In the genomic region with DNA sequence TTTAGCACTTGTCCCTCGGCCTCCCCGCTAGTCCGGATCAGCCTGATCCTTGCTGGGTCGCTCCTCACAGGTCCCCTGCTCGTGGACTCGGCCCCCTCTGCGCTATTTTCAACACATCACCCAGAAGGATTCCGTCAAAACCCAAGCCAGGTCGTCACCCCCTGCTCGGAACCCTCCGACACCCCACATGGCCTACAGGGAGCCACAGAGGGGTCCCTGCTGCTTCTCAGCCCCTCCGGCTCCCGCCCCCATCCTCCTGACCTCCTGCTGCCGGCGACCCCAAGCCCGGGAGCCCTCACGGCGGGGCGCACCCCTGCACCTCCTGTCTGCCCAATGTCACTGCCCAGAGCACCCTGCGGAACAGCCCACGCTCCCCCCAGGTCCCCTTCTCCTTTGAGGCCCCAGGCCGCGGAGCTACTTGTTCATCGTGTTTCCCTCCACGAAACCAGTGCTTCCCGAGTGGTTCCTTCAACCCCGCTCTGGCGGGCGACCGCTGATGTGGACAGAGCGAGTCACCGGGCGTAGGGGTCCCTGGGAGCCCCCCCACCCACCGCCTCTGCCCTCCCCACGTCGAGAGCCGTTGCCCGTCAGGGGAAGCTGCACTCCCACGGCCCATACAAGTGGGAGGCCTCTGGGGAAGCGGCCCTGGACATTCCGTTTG, we compare ENCODE assay signal across 9 cellular contexts. TPM values are rescaled to one million over a fixed set of nuclear protein-coding genes. Genes with fewer than 3 reads are reported as not detected.
A peak's percentile ranks its signal among the peaks of the same experiment; 100 is the strongest.
DNase-seq lines count a peak whose midpoint lies in the region; ATAC-seq and TF ChIP-seq lines count a peak whose summit lies in the region.
"Had no signal": no experiment of that assay in that cellular context is flagged by ENCODE, and none has a peak within 500 bp of the region (broad histone marks: within the 10 kb centered on the region; RNA-seq: fewer than 3 reads in every experiment).

No MANE protein-coding gene starts in this region.

- peaks cover 36% of the 10 kb centered on the region for H3K79me2 ChIP-seq in fibroblast of lung (ENCODE audit: control insufficient read depth, insufficient read depth, low read length)

- H3K4me2 ChIP-seq in fibroblast of lung (ENCODE audit: extremely low read depth, insufficient read depth, low read length): peak overlapping the region; percentile 73

- peaks cover 0 to 19% (median 0%) of the 10 kb centered on the region in 4 donors for H3K4me1 ChIP-seq in Peyer's patch
- peaks cover 25% of the 10 kb centered on the region for H3K4me1 ChIP-seq in fibroblast of lung (ENCODE audit: control insufficient read depth, extremely low read depth, insufficient read depth, low read length)
- peaks cover 26% of the 10 kb centered on the region for H3K4me1 ChIP-seq in muscle layer of colon (ENCODE audit: insufficient read depth, low read length)
- peaks cover 3 to 25% (median 13%) of the 10 kb centered on the region in 4 donors for H3K4me1 ChIP-seq in transverse colon
- no peaks in the 10 kb centered on the region for H3K4me1 ChIP-seq in CD4-positive, alpha-beta memory T cell (ENCODE audit: insufficient read depth, low read length)

- H3K9me3 ChIP-seq in Peyer's patch (no peaks in the 10 kb centered on the region), fibroblast of lung (ENCODE audit: control insufficient read depth, insufficient read depth, low read depth, low read length) (no peaks in the 10 kb centered on the region), muscle layer of colon (ENCODE audit: low read length) (no peaks in the 10 kb centered on the region), transverse colon (no peaks in the 10 kb centered on the region)
- H3K9me3 ChIP-seq in CD4-positive, alpha-beta memory T cell (ENCODE audit: control insufficient read depth in 1 of 2, low read length in 2 of 2): no peaks in the 10 kb centered on the region

- peaks cover 4% of the 10 kb centered on the region for H3K27me3 Mint-ChIP-seq in activated T-cell treated with anti-CD3 and anti-CD28 coated beads, Interleukin-2, amount 50 U/mL, for 24 hours
- H3K27me3 Mint-ChIP-seq in CD4-positive, alpha-beta memory T cell: peaks cover 0 to 3% of the 10 kb centered on the region in 2 donors

- peak overlapping the region; percentile 43 to 60 (median 54) for H3K4me3 ChIP-seq in Peyer's patch
- H3K4me3 ChIP-seq in fibroblast of lung (replicated peaks in 1 of 4; ENCODE audit: control extremely low read depth in 1 of 4, insufficient read depth in 1 of 4, low read depth in 3 of 4, low read length in 4 of 4): peak overlapping the region in 2 of 4 experiments; percentile 89 to 98
- peak overlapping the region; percentile 56 to 96 for H3K4me3 ChIP-seq in muscle layer of colon (ENCODE audit: low read depth in 1 of 2, low read length in 2 of 2)
- peak overlapping the region; percentile 56 to 89 (median 58) for H3K4me3 ChIP-seq in transverse colon
- H3K4me3 ChIP-seq in CD4-positive, alpha-beta memory T cell (ENCODE audit: low read length in 2 of 2): no peak overlapping the region

- no peak for ATAC-seq in GM21576 (IDR thresholded peaks at IDR 0.05; ENCODE audit: unreplicated experiment)

- TF ChIP-seq EP300 in transverse colon (IDR thresholded peaks at IDR 0.05; ENCODE audit: low read depth): no peak

- H3K36me3 ChIP-seq in Peyer's patch: no peaks in the 10 kb centered on the region
- H3K36me3 ChIP-seq in fibroblast of lung (ENCODE audit: control insufficient read depth, insufficient read depth, low read length): peaks cover 3% of the 10 kb centered on the region
- peaks cover 26% of the 10 kb centered on the region for H3K36me3 ChIP-seq in muscle layer of colon (ENCODE audit: insufficient read depth, low read length)
- no peaks in the 10 kb centered on the region for H3K36me3 ChIP-seq in transverse colon
- no peaks in the 10 kb centered on the region for H3K36me3 ChIP-seq in CD4-positive, alpha-beta memory T cell (ENCODE audit: insufficient read depth, low read length)

- no peak overlapping the region for H3K4me3 Mint-ChIP-seq in activated T-cell treated with anti-CD3 and anti-CD28 coated beads, Interleukin-2, amount 50 U/mL, for 24 hours
- H3K4me3 Mint-ChIP-seq in CD4-positive, alpha-beta memory T cell: peak overlapping the region in 1 of 8 donors; percentile 23
- H3K4me3 Mint-ChIP-seq: activated naive CD4-positive, alpha-beta T cell treated with anti-CD3 and anti-CD28 coated beads, Interleukin-2, amount 10 ng/mL, durations not matched to agents 7 days and 5 days had no signal

- CTCF ChIA-PET in CD4-positive, alpha-beta memory T cell (lab: Charles Lee; ENCODE audit: partially characterized antibody): no interaction called here

- intact Hi-C loops in transverse colon (cut with DNase I; ENCODE audit: low total_unique reads): loop anchor here (5.0 kb wide), 1 partner anchor 78 kb away; no protein-coding TSS in a partner anchor
- intact Hi-C loops in CD4-positive, alpha-beta memory T cell (cut with micrococcal nuclease): no loop called here

- WGBS in transverse colon (ENCODE audit: low coverage in 1 of 2), 2 donors: 53 to 64% methylated on average over 7 to 37 of the region's 41 CpGs

- in situ Hi-C loops in transverse colon (cut with MboI; ENCODE audit: low pct_ligation_motif_present in 1 of 4, low pct_unique_long_range_greater_than_20kb in 1 of 4, low sequenced_read_pairs in 3 of 4): no loop called here

- no peaks in the 10 kb centered on the region for H3K36me3 Mint-ChIP-seq in activated T-cell treated with anti-CD3 and anti-CD28 coated beads, Interleukin-2, amount 50 U/mL, for 24 hours (ENCODE audit: low read depth)
- no peaks in the 10 kb centered on the region for H3K36me3 Mint-ChIP-seq in CD4-positive, alpha-beta memory T cell
- H3K36me3 Mint-ChIP-seq: activated naive CD4-positive, alpha-beta T cell treated with anti-CD3 and anti-CD28 coated beads, Interleukin-2, amount 10 ng/mL, durations not matched to agents 7 days and 5 days had no signal

- peak overlapping the region; percentile 91 for H3K9ac ChIP-seq in fibroblast of lung (ENCODE audit: insufficient read depth, low read length)
- peak overlapping the region; percentile 39 for H3K9ac ChIP-seq in muscle layer of colon (ENCODE audit: low read length)

- TF ChIP-seq CTCF in Peyer's patch (IDR thresholded peaks at IDR 0.05): no peak
- no peak for TF ChIP-seq CTCF in fibroblast of lung (conservative IDR thresholded peaks at IDR 0.05 in 1 of 2, IDR thresholded peaks at IDR 0.05 in 1 of 2; ENCODE audit: low read depth in 1 of 2, low read length in 2 of 2)
- no peak for TF ChIP-seq CTCF in transverse colon (IDR thresholded peaks at IDR 0.05)

- no peak for TF ChIP-seq POLR2A in Peyer's patch (IDR thresholded peaks at IDR 0.05)
- no peak for TF ChIP-seq POLR2A in transverse colon (IDR thresholded peaks at IDR 0.05)

- H3K27me3 ChIP-seq in Peyer's patch: no peaks in the 10 kb centered on the region
- H3K27me3 ChIP-seq in fibroblast of lung (ENCODE audit: control insufficient read depth, insufficient read depth, low read length): no peaks in the 10 kb centered on the region
- no peaks in the 10 kb centered on the region for H3K27me3 ChIP-seq in muscle layer of colon (ENCODE audit: control insufficient read depth in 1 of 2, insufficient read depth in 2 of 2, low read length in 2 of 2)
- H3K27me3 ChIP-seq in transverse colon: no peaks in the 10 kb centered on the region
- no peaks in the 10 kb centered on the region for H3K27me3 ChIP-seq in CD4-positive, alpha-beta memory T cell (ENCODE audit: insufficient read depth, low read length)

- peak overlapping the region; percentile 24 for H2AFZ ChIP-seq in fibroblast of lung (ENCODE audit: low read length)

- DNase-seq in Peyer's patch (no peak), fibroblast of lung (ENCODE audit: low read depth in 2 of 2) (no peak), transverse colon (no peak), RPMI8226 (no peak)
- no peak for DNase-seq in activated T-cell treated with anti-CD3 and anti-CD28 coated beads, Interleukin-2, amount 50 U/mL, for 24 hours
- no peak for DNase-seq in CD4-positive, alpha-beta memory T cell

- H3K4me1 Mint-ChIP-seq in activated T-cell treated with anti-CD3 and anti-CD28 coated beads, Interleukin-2, amount 50 U/mL, for 24 hours (ENCODE audit: low read depth): no peaks in the 10 kb centered on the region
- H3K4me1 Mint-ChIP-seq in CD4-positive, alpha-beta memory T cell: no peaks in the 10 kb centered on the region
- H3K4me1 Mint-ChIP-seq: activated naive CD4-positive, alpha-beta T cell treated with anti-CD3 and anti-CD28 coated beads, Interleukin-2, amount 10 ng/mL, durations not matched to agents 7 days and 5 days had no signal

- POLR2A ChIA-PET in CD4-positive, alpha-beta memory T cell (lab: Charles Lee; ENCODE audit: partially characterized antibody): no interaction called here

- no peaks in the 10 kb centered on the region for H4K20me1 ChIP-seq in fibroblast of lung (ENCODE audit: control insufficient read depth, extremely low read depth, insufficient read depth, low read length)

- H3K27ac ChIP-seq in Peyer's patch (peak overlapping the region; percentile 69 to 87 (median 82)), fibroblast of lung (ENCODE audit: insufficient read depth, low read length) (peak overlapping the region; percentile 29), muscle layer of colon (ENCODE audit: low read depth, low read length) (peak overlapping the region; percentile 96), transverse colon (peak overlapping the region; percentile 80 to 99 (median 90))
- H3K27ac ChIP-seq in CD4-positive, alpha-beta memory T cell (ENCODE audit: low read depth, low read length): no peak overlapping the region

- H3K27ac Mint-ChIP-seq in activated T-cell treated with anti-CD3 and anti-CD28 coated beads, Interleukin-2, amount 50 U/mL, for 24 hours: no peak overlapping the region
- H3K27ac Mint-ChIP-seq in CD4-positive, alpha-beta memory T cell: peak overlapping the region in 1 of 7 donors; percentile 43
- H3K27ac Mint-ChIP-seq: activated naive CD4-positive, alpha-beta T cell treated with anti-CD3 and anti-CD28 coated beads, Interleukin-2, amount 10 ng/mL, durations not matched to agents 7 days and 5 days had no signal

- H3K9me3 Mint-ChIP-seq in activated T-cell treated with anti-CD3 and anti-CD28 coated beads, Interleukin-2, amount 50 U/mL, for 24 hours: no peaks in the 10 kb centered on the region
- H3K9me3 Mint-ChIP-seq in CD4-positive, alpha-beta memory T cell: no peaks in the 10 kb centered on the region
- H3K9me3 Mint-ChIP-seq: activated naive CD4-positive, alpha-beta T cell treated with anti-CD3 and anti-CD28 coated beads, Interleukin-2, amount 10 ng/mL, durations not matched to agents 7 days and 5 days had no signal

RNA-seq across cellular contexts. Expression of a gene that starts 0.6 kb away (rescaled TPM):
- total RNA-seq in Peyer's patch (10 to 100 TPM; 34.2 to 99.0 (median 58.2) TPM), fibroblast of lung (9.2 and 25.4 TPM in 2 replicates), transverse colon (100 to 1,000 TPM; 156 to 974 (median 332) TPM)
- 178 and 457 TPM in 2 replicates for polyA plus RNA-seq in fibroblast of lung
- 663 and 2,310 TPM in 2 replicates for polyA plus RNA-seq in fibroblast of lung (2012)
- polyA minus RNA-seq in fibroblast of lung (ENCODE audit: low replicate concordance): 227 and 815 TPM in 2 replicates
- not detected for total RNA-seq in CD4-positive, alpha-beta memory T cell
- not detected for polyA plus RNA-seq in CD4-positive, alpha-beta memory T cell

RNA-seq across cellular contexts. Expression of a gene that starts 32.7 kb away (rescaled TPM):
- total RNA-seq in Peyer's patch: 1 to 10 TPM; 2.6 to 8.4 (median 4.5) TPM
- total RNA-seq in fibroblast of lung: 3.8 and 5.6 TPM in 2 replicates
- 5.9 and 9.9 TPM in 2 replicates for polyA plus RNA-seq in fibroblast of lung
- polyA plus RNA-seq in fibroblast of lung (2012): 3.6 and 5.7 TPM in 2 replicates
- 8.9 and 9.7 TPM in 2 replicates for polyA minus RNA-seq in fibroblast of lung (ENCODE audit: low replicate concordance)
- total RNA-seq in transverse colon: 100 to 1,000 TPM in 1 of 4 donors, 1 to 10 TPM in 2, under 1 TPM in 1; 0.75 to 130 (median 3.9) TPM
- total RNA-seq in CD4-positive, alpha-beta memory T cell: 10 to 100 TPM; 31.7 to 35.0 TPM
- 10 to 100 TPM; 19.2 to 24.7 TPM for polyA plus RNA-seq in CD4-positive, alpha-beta memory T cell

Comparison
In these comparisons a context has a peak if more than half of its experiments do, and no peak if none do; other contexts are left out.
1. H3K4me3 ChIP-seq: peak in Peyer's patch (4 of 4), muscle layer of colon (2 of 2) and transverse colon (4 of 4); none in CD4-positive, alpha-beta memory T cell (0 of 2).